ENCODE assay signal across 28 cellular contexts in genomic region chr22:43817402-43817801, GRCh38. TPM values are rescaled to one million over a fixed set of nuclear protein-coding genes. Genes with fewer than 3 reads are reported as not detected.
"Had no signal": no experiment of that assay in that cellular context is flagged by ENCODE, and none has a peak within 500 bp of the region (broad histone marks: within the 10 kb centered on the region; RNA-seq: fewer than 3 reads in every experiment).

No MANE protein-coding gene starts in this region.

- DNase-seq: naive B cell; naive thymus-derived CD8-positive, alpha-beta T cell; nephron progenitor cell; nucleus accumbens; ovary; psoas muscle; right cardiac atrium; right lobe of liver; sigmoid colon; small intestine; stimulated activated CD4-positive, alpha-beta T cell treated with anti-CD3 and anti-CD28 coated beads, Interleukin-15, amount 100 ng/mL, for 24 hours; stimulated activated CD4-positive, alpha-beta T cell treated with anti-CD3 and anti-CD28 coated beads, Interleukin-2, amount 100 ng/mL, for 24 hours; stimulated activated CD4-positive, alpha-beta T cell treated with anti-CD3 and anti-CD28 coated beads, Interleukin-2, amount 100 ng/mL, for 48 hours; stimulated activated CD4-positive, alpha-beta T cell treated with anti-CD3 and anti-CD28 coated beads, Interleukin-4, amount 100 ng/mL, for 24 hours; stimulated activated naive B cell treated with anti-CD40 and anti-IgM and Interleukin-4, amounts not matched to agents 10 μg/mL and 1 μg/mL and 100 μg/mL, for 72 hours; stimulated activated naive CD4-positive, alpha-beta T cell treated with Interleukin-2 at 50 U/mL for 16 hours; stomach; thyroid gland; trophoblast cell had no signal

- H3K4me3 Mint-ChIP-seq: naive thymus-derived CD8-positive, alpha-beta T cell; nephron progenitor cell; neural crest cell; stimulated activated effector memory CD8-positive, alpha-beta T cell treated with anti-CD3 and anti-CD28 coated beads, Interleukin-12 subunit alpha, Interleukin-12 subunit beta, amount 100 ng/mL, for 72 hours; stimulated activated naive B cell treated with anti-CD40 and anti-IgM and Interleukin-4, amounts not matched to agents 10 μg/mL and 1 μg/mL and 100 μg/mL, for 72 hours; stimulated activated naive CD8-positive, alpha-beta T cell treated with anti-CD3 and anti-CD28 coated beads, Interleukin-15, Interleukin-2, amounts not matched to agents 100 ng/mL and 50 ng/mL, for 24 hours had no signal

- H3K4me3 ChIP-seq: ovary, psoas muscle, right lobe of liver, sigmoid colon, stomach, thoracic aorta, thyroid gland, tibial nerve had no signal

- H3K36me3 Mint-ChIP-seq: naive B cell had no signal

- H3K27ac Mint-ChIP-seq: naive B cell; naive thymus-derived CD8-positive, alpha-beta T cell; nephron progenitor cell; progenitor cell of endocrine pancreas; stimulated activated effector memory CD8-positive, alpha-beta T cell treated with anti-CD3 and anti-CD28 coated beads, Interleukin-12 subunit alpha, Interleukin-12 subunit beta, amount 100 ng/mL, for 72 hours; stimulated activated naive B cell treated with anti-CD40 and anti-IgM and Interleukin-4, amounts not matched to agents 10 μg/mL and 1 μg/mL and 100 μg/mL, for 72 hours; stimulated activated naive CD8-positive, alpha-beta T cell treated with anti-CD3 and anti-CD28 coated beads, Interleukin-15, Interleukin-2, amounts not matched to agents 100 ng/mL and 50 ng/mL, for 24 hours had no signal

- H3K9me3 ChIP-seq: neutrophil, ovary, psoas muscle, right lobe of liver, sigmoid colon, stomach, thoracic aorta, thyroid gland, tibial nerve had no signal

- H3K27me3 Mint-ChIP-seq: progenitor cell of endocrine pancreas had no signal

- H3K27me3 ChIP-seq: ovary, right lobe of liver, thyroid gland had no signal

- H3K9me3 Mint-ChIP-seq: naive B cell; nephron progenitor cell; neural crest cell; stimulated activated effector memory CD8-positive, alpha-beta T cell treated with anti-CD3 and anti-CD28 coated beads, Interleukin-12 subunit alpha, Interleukin-12 subunit beta, amount 100 ng/mL, for 72 hours; stimulated activated naive B cell treated with anti-CD40 and anti-IgM and Interleukin-4, amounts not matched to agents 10 μg/mL and 1 μg/mL and 100 μg/mL, for 72 hours; stimulated activated naive CD8-positive, alpha-beta T cell treated with anti-CD3 and anti-CD28 coated beads, Interleukin-15, Interleukin-2, amounts not matched to agents 100 ng/mL and 50 ng/mL, for 24 hours had no signal

- H3K36me3 ChIP-seq: neutrophil, ovary, right lobe of liver, sigmoid colon, stomach, thoracic aorta, thyroid gland had no signal

- H3K27ac ChIP-seq: neutrophil, ovary, parathyroid adenoma, psoas muscle, right lobe of liver, sigmoid colon, stomach, thoracic aorta, thyroid gland, tibial nerve had no signal

- ATAC-seq: naive thymus-derived CD8-positive, alpha-beta T cell; psoas muscle; right cardiac atrium; right lobe of liver; stimulated activated effector memory CD8-positive, alpha-beta T cell treated with anti-CD3 and anti-CD28 coated beads, Interleukin-12 subunit alpha, Interleukin-12 subunit beta, amount 100 ng/mL, for 72 hours; stimulated activated naive B cell treated with anti-CD40 and anti-IgM and Interleukin-4, amounts not matched to agents 10 μg/mL and 1 μg/mL and 100 μg/mL, for 72 hours had no signal

RNA-seq across cellular contexts. Expression of gene SULT4A1, which starts 44.9 kb away (rescaled TPM):
- total RNA-seq: myocyte; naive thymus-derived CD8-positive, alpha-beta T cell; psoas muscle; thoracic aorta; thyroid gland had no signal
- polyA plus RNA-seq: naive thymus-derived CD8-positive, alpha-beta T cell had no signal
